In the genomic region with DNA sequence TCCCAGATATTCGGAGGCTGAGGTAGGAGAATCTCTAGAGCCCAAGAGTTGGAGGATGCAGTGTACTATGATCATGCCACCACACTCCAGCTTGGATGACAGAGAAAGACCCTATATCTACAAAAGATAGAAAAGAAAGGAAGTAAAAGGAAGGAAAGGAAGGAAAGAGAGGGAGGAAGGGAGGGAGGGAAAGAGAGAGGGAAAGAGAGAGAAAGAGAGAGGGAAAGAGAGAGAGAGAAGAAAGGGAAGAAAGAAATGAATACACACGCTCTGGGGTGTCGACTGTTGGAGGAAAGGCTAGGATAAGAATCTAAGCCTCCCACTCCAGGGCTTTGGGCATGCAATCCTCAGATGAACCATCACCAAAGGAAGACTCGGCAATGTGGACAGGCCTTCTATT, we compare ENCODE assay signal across 21 cellular contexts.
A peak's percentile ranks its signal among the peaks of the same experiment; 100 is the strongest.
DNase-seq lines count a peak whose midpoint lies in the region; ATAC-seq and TF ChIP-seq lines count a peak whose summit lies in the region.
"Had no signal": no experiment of that assay in that cellular context is flagged by ENCODE, and none has a peak within 500 bp of the region (broad histone marks: within the 10 kb centered on the region; RNA-seq: fewer than 3 reads in every experiment).

No MANE protein-coding gene starts in this region.

- no peak for ATAC-seq in GM21447 (IDR thresholded peaks at IDR 0.05; ENCODE audit: unreplicated experiment)
- ATAC-seq in GM21825 (IDR thresholded peaks at IDR 0.05; ENCODE audit: unreplicated experiment), result no peak
- ATAC-seq: GM12878 had no signal

- H3K9me3 ChIP-seq in muscle layer of colon (ENCODE audit: low read length) (no peaks in the 10 kb centered on the region), tibial artery (no peaks in the 10 kb centered on the region)
- H3K9me3 ChIP-seq: BLaER1 had no signal

- no peaks in the 10 kb centered on the region for H3K36me3 Mint-ChIP-seq in Calu3 (ENCODE audit: insufficient read depth, unreplicated experiment)
- peaks cover 2% of the 10 kb centered on the region for H3K36me3 Mint-ChIP-seq in progenitor cell of endocrine pancreas (ENCODE audit: insufficient read depth)
- H3K36me3 Mint-ChIP-seq: CD14-positive monocyte; CD4-positive, alpha-beta memory T cell had no signal

- H3K4me3 Mint-ChIP-seq in Calu3 (ENCODE audit: low read depth, unreplicated experiment) (no peak overlapping the region), progenitor cell of endocrine pancreas (ENCODE audit: low read depth) (no peak overlapping the region)
- H3K4me3 Mint-ChIP-seq: CD14-positive monocyte; CD4-positive, alpha-beta memory T cell had no signal

- no peak overlapping the region for H3K4me3 ChIP-seq in muscle layer of colon (ENCODE audit: low read depth in 1 of 2, low read length in 2 of 2)
- no peak overlapping the region for H3K4me3 ChIP-seq in tibial artery
- H3K4me3 ChIP-seq: BLaER1, GM12878 had no signal

- H3K27me3 ChIP-seq in muscle layer of colon (ENCODE audit: control insufficient read depth in 1 of 2, insufficient read depth in 2 of 2, low read length in 2 of 2), result no peaks in the 10 kb centered on the region
- no peaks in the 10 kb centered on the region for H3K27me3 ChIP-seq in tibial artery
- H3K27me3 ChIP-seq: BLaER1 had no signal

- peak overlapping the region; percentile 3 for H3K27ac Mint-ChIP-seq in Calu3 (ENCODE audit: unreplicated experiment)
- peak overlapping the region; percentile 9 for H3K27ac Mint-ChIP-seq in progenitor cell of endocrine pancreas
- H3K27ac Mint-ChIP-seq: CD4-positive, alpha-beta memory T cell had no signal

- CTCF ChIA-PET in Calu3 (lab: Charles Lee), result no interaction called here
- CTCF ChIA-PET in RWPE1 (lab: Yijun Ruan, JAX), result no interaction called here

- H3K9ac ChIP-seq in muscle layer of colon (ENCODE audit: low read length), result no peak overlapping the region
- H3K9ac ChIP-seq: BLaER1 had no signal

- H3K4me1 Mint-ChIP-seq in Calu3 (ENCODE audit: low read depth, unreplicated experiment) (peaks cover 69% of the 10 kb centered on the region), progenitor cell of endocrine pancreas (ENCODE audit: low read depth) (peaks cover 43% of the 10 kb centered on the region)
- H3K4me1 Mint-ChIP-seq: CD14-positive monocyte; CD4-positive, alpha-beta memory T cell had no signal

- intact Hi-C loops in Calu3 (cut with micrococcal nuclease; ENCODE audit: unreplicated experiment), result no loop called here
- intact Hi-C loops in tibial artery (cut with DNase I; ENCODE audit: low total_unique reads), result no loop called here
- intact Hi-C loops in posterior vena cava (cut with DNase I), result no loop called here

- H3K27ac ChIP-seq in RWPE1 (peak overlapping the region; percentile 91), muscle layer of colon (ENCODE audit: low read depth, low read length) (peak overlapping the region; percentile 39), tibial artery (no peak overlapping the region)
- H3K27ac ChIP-seq: BLaER1 had no signal

- H3K36me3 ChIP-seq in muscle layer of colon (ENCODE audit: insufficient read depth, low read length), result no peaks in the 10 kb centered on the region
- no peaks in the 10 kb centered on the region for H3K36me3 ChIP-seq in tibial artery

- H3K9me3 Mint-ChIP-seq in Calu3 (ENCODE audit: low read depth, unreplicated experiment) (no peaks in the 10 kb centered on the region), progenitor cell of endocrine pancreas (ENCODE audit: low read depth) (no peaks in the 10 kb centered on the region)
- H3K9me3 Mint-ChIP-seq: CD4-positive, alpha-beta memory T cell had no signal

- TF ChIP-seq CTCF in Calu3 (IDR thresholded peaks at IDR 0.05; ENCODE audit: unreplicated experiment) (no peak), RWPE1 (conservative IDR thresholded peaks at IDR 0.05; ENCODE audit: low read depth) (no peak), progenitor cell of endocrine pancreas (IDR thresholded peaks at IDR 0.05; ENCODE audit: unreplicated experiment) (no peak), tibial artery (IDR thresholded peaks at IDR 0.05) (no peak)

- DNase-seq in Calu3, result no peak
- DNase-seq in RWPE1 (ENCODE audit: low spot score), result no peak
- DNase-seq in progenitor cell of endocrine pancreas (ENCODE audit: low spot score, unreplicated experiment), result no peak
- no peak for DNase-seq in tibial artery
- DNase-seq in posterior vena cava (ENCODE audit: low spot score), result no peak
- DNase-seq: 8988T; CD4-positive, alpha-beta memory T cell; DMS 273 treated with DMSO at 0.1 percent for 48 hours; DMS53; DND-41; EL; GOT3; H7; IMR-90; KBM-7 had no signal

- H3K4me1 ChIP-seq in muscle layer of colon (ENCODE audit: insufficient read depth, low read length), result peaks cover 54% of the 10 kb centered on the region
- H3K4me1 ChIP-seq in tibial artery, result peaks cover 0 to 19% (median 11%) of the 10 kb centered on the region in 4 donors

- BruUV-seq in Calu3 (replicated peaks; lab: Mats Ljungman, UMichigan), result no TSS peak

- POLR2A ChIA-PET in RWPE1 (lab: Yijun Ruan, JAX; ENCODE audit: low non-redundant PET), result interaction anchor here (0.6 kb wide), 1 partner anchor 43 kb away, joined by 6 read pairs; no protein-coding TSS in a partner anchor

- no peaks in the 10 kb centered on the region for H3K27me3 Mint-ChIP-seq in Calu3 (ENCODE audit: unreplicated experiment)
- H3K27me3 Mint-ChIP-seq in progenitor cell of endocrine pancreas, result no peaks in the 10 kb centered on the region

Comparison
In these comparisons a context has a peak if more than half of its experiments do, and no peak if none do; other contexts are left out.
1. H3K27ac ChIP-seq: peak in RWPE1 (single experiment) and muscle layer of colon (single experiment); none in tibial artery (0 of 2).